Comparison of ENCODE assay signal across 15 cellular contexts in genomic region chr10:124156524-124157225, GRCh38.
A peak's percentile ranks its signal among the peaks of the same experiment; 100 is the strongest.
DNase-seq lines count a peak whose midpoint lies in the region; ATAC-seq, FAIRE-seq and TF ChIP-seq lines count a peak whose summit lies in the region.
"Had no signal": no experiment of that assay in that cellular context is flagged by ENCODE, and none has a peak within 500 bp of the region (broad histone marks: within the 10 kb centered on the region; RNA-seq: fewer than 3 reads in every experiment).

No MANE protein-coding gene starts in this region.

- H3K79me2 ChIP-seq in HCT116 (ENCODE audit: insufficient read depth, low read length): no peaks in the 10 kb centered on the region
- no peaks in the 10 kb centered on the region for H3K79me2 ChIP-seq in HepG2 (ENCODE audit: insufficient read depth, low read length)

- no TSS peak for BruUV-seq in HCT116 (replicated peaks; lab: Mats Ljungman, UMichigan)
- BruUV-seq in HepG2 (replicated peaks; lab: Mats Ljungman, UMichigan): no TSS peak
- no TSS peak for BruUV-seq in A673 (replicated peaks; lab: Mats Ljungman, UMichigan)
- no TSS peak for BruUV-seq in Caco-2 (replicated peaks; lab: Mats Ljungman, UMichigan)

- 0 out of 6 replicates have a peak, but pooled peaks of 1 of the 3 experiments have one; percentile 11 for TF ChIP-seq CTCF in HCT116 (IDR thresholded peaks at IDR 0.05 in 2 of 3, conservative IDR thresholded peaks at IDR 0.05 in 1 of 3; ENCODE audit: borderline replicate concordance in 1 of 3, insufficient read depth in 1 of 3, low read depth in 2 of 3, low read length in 2 of 3)
- no peak for TF ChIP-seq CTCF in adrenal gland (IDR thresholded peaks at IDR 0.05)
- TF ChIP-seq CTCF in HepG2 (CRISPR knock-in tag; IDR thresholded peaks at IDR 0.05): peak; percentile 40
- TF ChIP-seq CTCF in stomach (IDR thresholded peaks at IDR 0.05): no peak
- TF ChIP-seq CTCF in A673 (conservative IDR thresholded peaks at IDR 0.05; ENCODE audit: low read depth, low read length): no peak
- no peak for TF ChIP-seq CTCF in uterus (IDR thresholded peaks at IDR 0.05)
- no peak for TF ChIP-seq CTCF in D721Med (IDR thresholded peaks at IDR 0.05; ENCODE audit: insufficient read depth, missing control alignments)
- no peak for TF ChIP-seq CTCF in Caco-2 (IDR thresholded peaks at IDR 0.05; ENCODE audit: insufficient read depth in 1 of 2, low read depth in 1 of 2, low read length in 1 of 2, severe bottlenecking in 1 of 2, unreplicated experiment in 1 of 2)

- H4K20me1 ChIP-seq in HCT116 (ENCODE audit: insufficient read depth): no peaks in the 10 kb centered on the region
- H4K20me1 ChIP-seq in HepG2 (ENCODE audit: insufficient read depth, low read length): no peaks in the 10 kb centered on the region

- peaks cover 8% of the 10 kb centered on the region for H3K9me3 Mint-ChIP-seq in Caco-2 (ENCODE audit: unreplicated experiment)

- TF ChIP-seq POLR2A in HCT116 (IDR thresholded peaks at IDR 0.05; ENCODE audit: borderline replicate concordance, extremely low read depth, insufficient read depth, insufficient read length) (no peak), adrenal gland (IDR thresholded peaks at IDR 0.05) (no peak), HepG2 (IDR thresholded peaks at IDR 0.05; ENCODE audit: insufficient read depth in 1 of 2, low read depth in 2 of 2, low read length in 2 of 2) (no peak), stomach (IDR thresholded peaks at IDR 0.05) (no peak), uterus (IDR thresholded peaks at IDR 0.05) (no peak)

- H3K4me2 ChIP-seq in HCT116 (ENCODE audit: low read length) (peak overlapping the region; percentile 52), HepG2 (ENCODE audit: low read depth, low read length) (peak overlapping the region; percentile 62; the same call in 1 of the 2 replicates)

- peak overlapping the region; percentile 51; the same call in 1 of the 2 replicates for H3K27ac ChIP-seq in HCT116 (ENCODE audit: low read depth, low read length)
- H3K27ac ChIP-seq in adrenal gland: peak overlapping the region in 3 of 5 donors; percentile 6 to 77 (median 64)
- H3K27ac ChIP-seq in HepG2 (ENCODE audit: extremely low read length, insufficient read depth, low read length): no peak overlapping the region
- peak overlapping the region in 4 of 5 donors; percentile 37 to 63 (median 56) for H3K27ac ChIP-seq in stomach
- H3K27ac ChIP-seq in A673 (ENCODE audit: low read depth, low read length, poor library complexity, severe bottlenecking): no peak overlapping the region
- peak overlapping the region in 1 of 2 donors; percentile 57 for H3K27ac ChIP-seq in uterus

- peaks cover 9% of the 10 kb centered on the region for H3K27me3 Mint-ChIP-seq in Caco-2 (ENCODE audit: insufficient read depth, unreplicated experiment)

- intact Hi-C loops in HCT116 (cut with micrococcal nuclease): no loop called here
- intact Hi-C loops in adrenal gland (cut with DNase I): no loop called here
- intact Hi-C loops in HepG2 (cut with micrococcal nuclease; ENCODE audit: unreplicated experiment): loop anchor here (10.0 kb wide), 2 partner anchors 132 to 162 kb away; no protein-coding TSS in a partner anchor
- intact Hi-C loops in stomach (cut with DNase I; ENCODE audit: low total_unique reads): no loop called here
- intact Hi-C loops in A673 (cut with micrococcal nuclease; ENCODE audit: unreplicated experiment): no loop called here
- intact Hi-C loops in uterus (cut with DNase I; ENCODE audit: low total_unique reads): no loop called here
- intact Hi-C loops in Caco-2 (cut with micrococcal nuclease; ENCODE audit: unreplicated experiment): no loop called here

- H3K9ac ChIP-seq in HCT116 (ENCODE audit: low read length) (no peak overlapping the region), HepG2 (ENCODE audit: insufficient read depth, low read depth, low read length) (no peak overlapping the region)

- CTCF ChIA-PET in HCT116 (lab: Charles Lee) (interaction anchor here (1.2 to 1.6 kb wide), 2 partner anchors 161 to 232 kb away, joined by 4 to 7 read pairs; no protein-coding TSS in a partner anchor), HepG2 (lab: Yijun Ruan, JAX; ENCODE audit: low intra/inter-chr PET ratio, low total read pairs) (no interaction called here), A673 (lab: Charles Lee) (no interaction called here), Caco-2 (lab: Charles Lee) (no interaction called here)

- H3K4me3 Mint-ChIP-seq in Caco-2 (ENCODE audit: unreplicated experiment): no peak overlapping the region
- H3K4me3 Mint-ChIP-seq: activated CD4-positive, alpha-beta T cell treated with anti-CD3 and anti-CD28 coated beads for 36 hours had no signal

- H3K9me2 ChIP-seq in HCT116 (ENCODE audit: insufficient read depth): no peaks in the 10 kb centered on the region

- 47 to 67% (median 54%) methylated on average over 3 to 15 of the region's 15 CpGs for WGBS in adrenal gland, 4 donors
- WGBS in HepG2 (ENCODE audit: low lambda C conversion rate): 29% methylated on average over 8 of the region's 15 CpGs
- WGBS in stomach, 5 donors: 45 to 67% (median 53%) methylated on average over 8 to 15 of the region's 15 CpGs

- POLR2A ChIA-PET in HCT116 (lab: Charles Lee) (no interaction called here), HepG2 (lab: Yijun Ruan, JAX) (no interaction called here), A673 (lab: Charles Lee; ENCODE audit: low non-redundant PET) (no interaction called here), Caco-2 (lab: Charles Lee) (no interaction called here)

- FAIRE-seq in HepG2 (lab: Jason Lieb, UNC) (no peak), D721Med (lab: Jason Lieb, UNC) (no peak)
- FAIRE-seq: frontal cortex had no signal

- no peaks in the 10 kb centered on the region for H3K4me1 Mint-ChIP-seq in Caco-2 (ENCODE audit: low read depth, unreplicated experiment)
- H3K4me1 Mint-ChIP-seq: activated CD4-positive, alpha-beta T cell treated with anti-CD3 and anti-CD28 coated beads for 36 hours had no signal

- H3K36me3 ChIP-seq in HCT116 (ENCODE audit: control insufficient read depth in 1 of 2, insufficient read depth in 2 of 2, low read length in 2 of 2) (no peaks in the 10 kb centered on the region), adrenal gland (replicated peaks in 1 of 2) (no peaks in the 10 kb centered on the region), HepG2 (replicated peaks in 1 of 2; ENCODE audit: control insufficient read depth in 1 of 2, insufficient read depth in 2 of 2, low read length in 2 of 2) (no peaks in the 10 kb centered on the region), stomach (no peaks in the 10 kb centered on the region), A673 (ENCODE audit: insufficient read depth, low read length, poor library complexity, severe bottlenecking) (no peaks in the 10 kb centered on the region), uterus (no peaks in the 10 kb centered on the region), Caco-2 (ENCODE audit: control insufficient read depth, insufficient read depth, low read length) (no peaks in the 10 kb centered on the region)

- no peaks in the 10 kb centered on the region for H3K36me3 Mint-ChIP-seq in Caco-2 (ENCODE audit: insufficient read depth, unreplicated experiment)

- H2AFZ ChIP-seq in HCT116 (ENCODE audit: low read depth, low read length, poor library complexity, severe bottlenecking) (no peak overlapping the region), HepG2 (ENCODE audit: low read length) (no peak overlapping the region)

- no peak overlapping the region for H3K27ac Mint-ChIP-seq in Caco-2 (ENCODE audit: unreplicated experiment)
- H3K27ac Mint-ChIP-seq: activated CD4-positive, alpha-beta T cell treated with anti-CD3 and anti-CD28 coated beads for 36 hours had no signal

- RAD21 ChIA-PET in HCT116 (lab: Charles Lee; ENCODE audit: low non-redundant PET in 1 of 2, low total read pairs in 2 of 2, uncharacterized antibody in 2 of 2, unreplicated experiment in 2 of 2): interaction anchor here in 1 of 2 experiments (0.8 kb wide), 1 partner anchor 61 kb away, joined by 3 read pairs; no protein-coding TSS in a partner anchor

- H3K27me3 ChIP-seq in HCT116 (ENCODE audit: insufficient read depth, low read length): no peaks in the 10 kb centered on the region
- no peaks in the 10 kb centered on the region for H3K27me3 ChIP-seq in adrenal gland
- peaks cover 2 to 27% of the 10 kb centered on the region in 2 experiments; a peak in 4 of 5 replicates for H3K27me3 ChIP-seq in HepG2 (ENCODE audit: control insufficient read depth in 1 of 2, insufficient read depth in 2 of 2, low read length in 2 of 2)
- H3K27me3 ChIP-seq in stomach: no peaks in the 10 kb centered on the region
- H3K27me3 ChIP-seq in A673 (replicated peaks; ENCODE audit: insufficient read depth, low read depth, low read length, poor library complexity): no peaks in the 10 kb centered on the region
- H3K27me3 ChIP-seq in uterus: no peaks in the 10 kb centered on the region
- H3K27me3 ChIP-seq in Caco-2 (replicated peaks; ENCODE audit: control insufficient read depth, insufficient read depth, low read length): no peaks in the 10 kb centered on the region

- H3K4me1 ChIP-seq in HCT116 (ENCODE audit: control insufficient read depth in 1 of 2, insufficient read depth in 2 of 2, low read length in 2 of 2) (peaks cover 40 to 53% of the 10 kb centered on the region in 2 experiments), adrenal gland (replicated peaks in 1 of 2) (peaks cover 16 to 32% of the 10 kb centered on the region in 2 donors), HepG2 (ENCODE audit: insufficient read depth, low read length) (peaks cover 39% of the 10 kb centered on the region), stomach (peaks cover 35 to 48% (median 38%) of the 10 kb centered on the region in 4 donors), A673 (ENCODE audit: insufficient read depth, low read length, poor library complexity, severe bottlenecking) (peaks cover 15% of the 10 kb centered on the region), uterus (peaks cover 0 to 4% of the 10 kb centered on the region in 2 donors), Caco-2 (no peaks in the 10 kb centered on the region)

- TF ChIP-seq EP300 in HepG2 (IDR thresholded peaks at IDR 0.05; ENCODE audit: low read depth in 2 of 2, low read length in 2 of 2) (no peak), HepG2 (CRISPR knock-in tag; IDR thresholded peaks at IDR 0.05; ENCODE audit: borderline replicate concordance) (no peak), stomach (IDR thresholded peaks at IDR 0.05) (no peak)

- in situ Hi-C loops in HepG2 (cut with HindIII; ENCODE audit: extremely low pct_ligation_motif_present, low pct_unique_long_range_greater_than_20kb): no loop called here

- DNase-seq in HCT116 (ENCODE audit: low read depth, low spot score) (no peak), adrenal gland (peak in 3 of 7 donors; percentile 38 to 56 (median 45)), HepG2 (ENCODE audit: low spot score) (no peak), stomach (peak; percentile 26), A673 (ENCODE audit: low spot score) (no peak), uterus (no peak), D721Med (ENCODE audit: insufficient read length, low spot score) (no peak), Caco-2 (no peak)
- DNase-seq: activated CD4-positive, alpha-beta T cell treated with anti-CD3 and anti-CD28 coated beads for 36 hours; activated gamma-delta T cell treated with Interleukin-2 at 50 U/mL for 16 hours; mammary epithelial cell; NCI-H2171; retina had no signal

- H3K9me3 ChIP-seq in HCT116 (ENCODE audit: control insufficient read depth in 1 of 2, insufficient read depth in 1 of 2, low read depth in 1 of 2, low read length in 2 of 2) (no peaks in the 10 kb centered on the region), adrenal gland (replicated peaks in 1 of 3) (no peaks in the 10 kb centered on the region), HepG2 (ENCODE audit: low read length) (no peaks in the 10 kb centered on the region), stomach (no peaks in the 10 kb centered on the region), A673 (ENCODE audit: low read depth, low read length, poor library complexity, severe bottlenecking) (no peaks in the 10 kb centered on the region), uterus (no peaks in the 10 kb centered on the region), Caco-2 (peaks cover 20% of the 10 kb centered on the region)

- no peak overlapping the region for H3K4me3 ChIP-seq in HCT116 (replicated peaks in 1 of 2; ENCODE audit: low read depth in 1 of 2, low read length in 2 of 2)
- H3K4me3 ChIP-seq in adrenal gland: no peak overlapping the region
- H3K4me3 ChIP-seq in HepG2 (replicated peaks in 1 of 3; ENCODE audit: insufficient read depth in 1 of 3, low read depth in 2 of 3, low read length in 3 of 3): no peak overlapping the region
- no peak overlapping the region for H3K4me3 ChIP-seq in stomach
- no peak overlapping the region for H3K4me3 ChIP-seq in A673 (ENCODE audit: low read depth, low read length, poor library complexity, severe bottlenecking)
- no peak overlapping the region for H3K4me3 ChIP-seq in uterus
- H3K4me3 ChIP-seq in Caco-2 (ENCODE audit: low read depth, low read length): no peak overlapping the region

- no peak for TF ChIP-seq RAD21 in HCT116 (IDR thresholded peaks at IDR 0.05; ENCODE audit: low read depth)
- no peak for TF ChIP-seq RAD21 in HepG2 (CRISPR knock-in tag; IDR thresholded peaks at IDR 0.05)

- ATAC-seq in HCT116 (no peak), HepG2 (peak; percentile 34)
- ATAC-seq: activated CD4-positive, alpha-beta T cell treated with anti-CD3 and anti-CD28 coated beads for 36 hours; SK-N-SH treated with all-trans-retinoic acid at 6 μM for 48 hours had no signal

Comparison
In these comparisons a context has a peak if more than half of its experiments do, and no peak if none do; other contexts are left out.
1. H3K27ac ChIP-seq: peak in HCT116 (single experiment), adrenal gland (3 of 5) and stomach (4 of 5); none in HepG2 (single experiment) and A673 (single experiment).